22 cellular contexts compared by ENCODE assay signal in genomic region chr20:48742233-48742632, GRCh38.
DNase-seq lines count a peak whose midpoint lies in the region; ATAC-seq, FAIRE-seq and TF ChIP-seq lines count a peak whose summit lies in the region.
"Had no signal": no experiment of that assay in that cellular context is flagged by ENCODE, and none has a peak within 500 bp of the region (broad histone marks: within the 10 kb centered on the region; RNA-seq: fewer than 3 reads in every experiment).

No MANE protein-coding gene starts in this region.

- no peak overlapping the region for H3K9ac ChIP-seq in HepG2 (ENCODE audit: insufficient read depth, low read depth, low read length)

- H3K9me3 Mint-ChIP-seq in activated CD8-positive, alpha-beta T cell treated with anti-CD3 and anti-CD28 coated beads, Interleukin-2, amount 10 ng/mL, durations not matched to agents 7 days and 5 days (ENCODE audit: insufficient read depth), result no peaks in the 10 kb centered on the region
- no peaks in the 10 kb centered on the region for H3K9me3 Mint-ChIP-seq in activated CD8-positive, alpha-beta T cell treated with anti-CD3 and anti-CD28 coated beads for 36 hours
- no peaks in the 10 kb centered on the region for H3K9me3 Mint-ChIP-seq in effector memory CD8-positive, alpha-beta T cell

- TF ChIP-seq CTCF in activated CD8-positive, alpha-beta T cell treated with anti-CD3 and anti-CD28 coated beads for 36 hours (IDR thresholded peaks at IDR 0.05), result no peak
- TF ChIP-seq CTCF in HepG2 (CRISPR knock-in tag; IDR thresholded peaks at IDR 0.05) (no peak), right lobe of liver (IDR thresholded peaks at IDR 0.05) (no peak)

- H3K4me3 ChIP-seq in HepG2 (replicated peaks in 1 of 3; ENCODE audit: insufficient read depth in 1 of 3, low read depth in 2 of 3, low read length in 3 of 3), result no peak overlapping the region
- H3K4me3 ChIP-seq in right lobe of liver, result no peak overlapping the region

- H3K4me2 ChIP-seq in HepG2 (ENCODE audit: low read depth, low read length), result no peak overlapping the region

- CTCF ChIA-PET in activated CD8-positive, alpha-beta T cell treated with anti-CD3 and anti-CD28 coated beads, Interleukin-2, amount 10 ng/mL, durations not matched to agents 7 days and 5 days (lab: Charles Lee), result no interaction called here
- CTCF ChIA-PET in activated CD8-positive, alpha-beta T cell treated with anti-CD3 and anti-CD28 coated beads for 36 hours (lab: Charles Lee), result no interaction called here
- CTCF ChIA-PET in HepG2 (lab: Yijun Ruan, JAX; ENCODE audit: low intra/inter-chr PET ratio, low total read pairs), result no interaction called here

- H3K27me3 ChIP-seq in HepG2 (ENCODE audit: control insufficient read depth in 1 of 2, insufficient read depth in 2 of 2, low read length in 2 of 2) (peaks cover 8 to 42% of the 10 kb centered on the region in 2 experiments; a peak in 4 of 5 replicates), right lobe of liver (no peaks in the 10 kb centered on the region)

- in situ Hi-C loops in HepG2 (cut with HindIII; ENCODE audit: extremely low pct_ligation_motif_present, low pct_unique_long_range_greater_than_20kb), result no loop called here

- TF ChIP-seq POLR2A in HepG2 (IDR thresholded peaks at IDR 0.05; ENCODE audit: insufficient read depth in 1 of 2, low read depth in 2 of 2, low read length in 2 of 2) (no peak), right lobe of liver (IDR thresholded peaks at IDR 0.05) (no peak)

- no peaks in the 10 kb centered on the region for H3K36me3 ChIP-seq in HepG2 (replicated peaks in 1 of 2; ENCODE audit: control insufficient read depth in 1 of 2, insufficient read depth in 2 of 2, low read length in 2 of 2)
- H3K36me3 ChIP-seq in right lobe of liver, result no peaks in the 10 kb centered on the region

- no peak for ATAC-seq in activated CD8-positive, alpha-beta T cell treated with anti-CD3 and anti-CD28 coated beads, Interleukin-2, amount 10 ng/mL, durations not matched to agents 7 days and 5 days
- no peak for ATAC-seq in activated CD8-positive, alpha-beta T cell treated with anti-CD3 and anti-CD28 coated beads for 36 hours
- ATAC-seq in HepG2 (no peak), right lobe of liver (no peak), GM21619 (IDR thresholded peaks at IDR 0.05; ENCODE audit: unreplicated experiment) (no peak)
- ATAC-seq in effector memory CD8-positive, alpha-beta T cell (replicated peaks), result no peak
- ATAC-seq: HCT116 had no signal

- H2AFZ ChIP-seq in HepG2 (ENCODE audit: low read length), result no peak overlapping the region

- no peaks in the 10 kb centered on the region for H3K79me2 ChIP-seq in HepG2 (ENCODE audit: insufficient read depth, low read length)

- H3K27ac Mint-ChIP-seq in activated CD8-positive, alpha-beta T cell treated with anti-CD3 and anti-CD28 coated beads, Interleukin-2, amount 10 ng/mL, durations not matched to agents 7 days and 5 days, result peak overlapping the region; percentile 58
- H3K27ac Mint-ChIP-seq in activated CD8-positive, alpha-beta T cell treated with anti-CD3 and anti-CD28 coated beads for 36 hours, result no peak overlapping the region
- peak overlapping the region; percentile 66 to 85 for H3K27ac Mint-ChIP-seq in effector memory CD8-positive, alpha-beta T cell

- FAIRE-seq in HepG2 (lab: Jason Lieb, UNC), result no peak
- FAIRE-seq: GM12892, RCC 7860 had no signal

- H3K4me1 ChIP-seq in HepG2 (ENCODE audit: insufficient read depth, low read length) (peaks cover 31% of the 10 kb centered on the region), right lobe of liver (no peaks in the 10 kb centered on the region)

- no peaks in the 10 kb centered on the region for H3K27me3 Mint-ChIP-seq in activated CD8-positive, alpha-beta T cell treated with anti-CD3 and anti-CD28 coated beads, Interleukin-2, amount 10 ng/mL, durations not matched to agents 7 days and 5 days (ENCODE audit: low read depth)
- no peaks in the 10 kb centered on the region for H3K27me3 Mint-ChIP-seq in activated CD8-positive, alpha-beta T cell treated with anti-CD3 and anti-CD28 coated beads for 36 hours
- H3K27me3 Mint-ChIP-seq in effector memory CD8-positive, alpha-beta T cell, result no peaks in the 10 kb centered on the region

- H3K4me3 Mint-ChIP-seq in activated CD8-positive, alpha-beta T cell treated with anti-CD3 and anti-CD28 coated beads, Interleukin-2, amount 10 ng/mL, durations not matched to agents 7 days and 5 days, result no peak overlapping the region
- no peak overlapping the region for H3K4me3 Mint-ChIP-seq in activated CD8-positive, alpha-beta T cell treated with anti-CD3 and anti-CD28 coated beads for 36 hours
- no peak overlapping the region for H3K4me3 Mint-ChIP-seq in effector memory CD8-positive, alpha-beta T cell

- peaks cover 78% of the 10 kb centered on the region for H3K36me3 Mint-ChIP-seq in activated CD8-positive, alpha-beta T cell treated with anti-CD3 and anti-CD28 coated beads, Interleukin-2, amount 10 ng/mL, durations not matched to agents 7 days and 5 days (ENCODE audit: low read depth)
- H3K36me3 Mint-ChIP-seq in activated CD8-positive, alpha-beta T cell treated with anti-CD3 and anti-CD28 coated beads for 36 hours (ENCODE audit: low read depth), result peaks cover 40% of the 10 kb centered on the region
- H3K36me3 Mint-ChIP-seq in effector memory CD8-positive, alpha-beta T cell (ENCODE audit: insufficient read depth), result peaks cover 73% of the 10 kb centered on the region

- no TSS peak for BruUV-seq in HepG2 (replicated peaks; lab: Mats Ljungman, UMichigan)

- no peaks in the 10 kb centered on the region for H4K20me1 ChIP-seq in HepG2 (ENCODE audit: insufficient read depth, low read length)

- WGBS in HepG2 (ENCODE audit: low lambda C conversion rate), result 38% methylated on average over 6 of the region's 6 CpGs
- WGBS in right lobe of liver (ENCODE audit: insufficient coverage, low coverage, low lambda C conversion rate, missing lambda C conversion rate), result 88% methylated on average over 4 of the region's 6 CpGs

- peaks cover 52% of the 10 kb centered on the region for H3K4me1 Mint-ChIP-seq in activated CD8-positive, alpha-beta T cell treated with anti-CD3 and anti-CD28 coated beads, Interleukin-2, amount 10 ng/mL, durations not matched to agents 7 days and 5 days (ENCODE audit: low read depth)
- H3K4me1 Mint-ChIP-seq in activated CD8-positive, alpha-beta T cell treated with anti-CD3 and anti-CD28 coated beads for 36 hours (ENCODE audit: low read depth), result peaks cover 44% of the 10 kb centered on the region
- peaks cover 47 to 57% of the 10 kb centered on the region in 2 donors for H3K4me1 Mint-ChIP-seq in effector memory CD8-positive, alpha-beta T cell (ENCODE audit: low read depth in 2 of 2)

- POLR2A ChIA-PET in activated CD8-positive, alpha-beta T cell treated with anti-CD3 and anti-CD28 coated beads, Interleukin-2, amount 10 ng/mL, durations not matched to agents 7 days and 5 days (lab: Charles Lee), result no interaction called here
- POLR2A ChIA-PET in activated CD8-positive, alpha-beta T cell treated with anti-CD3 and anti-CD28 coated beads for 36 hours (lab: Charles Lee), result interaction anchor here (5.0 kb wide), 1 partner anchor 18 kb away, joined by 28 read pairs; no protein-coding TSS in a partner anchor
- POLR2A ChIA-PET in HepG2 (lab: Yijun Ruan, JAX), result no interaction called here

- TF ChIP-seq RAD21 in HepG2 (CRISPR knock-in tag; IDR thresholded peaks at IDR 0.05), result no peak

- H3K9me3 ChIP-seq in HepG2 (ENCODE audit: low read length), result no peaks in the 10 kb centered on the region
- H3K9me3 ChIP-seq in right lobe of liver, result no peaks in the 10 kb centered on the region

- intact Hi-C loops in activated CD8-positive, alpha-beta T cell treated with anti-CD3 and anti-CD28 coated beads for 36 hours (cut with micrococcal nuclease), result no loop called here
- intact Hi-C loops in HepG2 (cut with micrococcal nuclease; ENCODE audit: unreplicated experiment), result no loop called here
- intact Hi-C loops in right lobe of liver (cut with DNase I), result no loop called here

- TF ChIP-seq EP300 in HepG2 (IDR thresholded peaks at IDR 0.05; ENCODE audit: low read depth in 2 of 2, low read length in 2 of 2), result no peak
- no peak for TF ChIP-seq EP300 in HepG2 (CRISPR knock-in tag; IDR thresholded peaks at IDR 0.05; ENCODE audit: borderline replicate concordance)

- H3K27ac ChIP-seq in HepG2 (ENCODE audit: extremely low read length, insufficient read depth, low read length) (no peak overlapping the region), right lobe of liver (no peak overlapping the region), substantia nigra (ENCODE audit: low read depth, low read length, poor library complexity, severe bottlenecking) (peak overlapping the region; percentile 31)

- no peak for DNase-seq in activated CD8-positive, alpha-beta T cell treated with anti-CD3 and anti-CD28 coated beads, Interleukin-2, amount 10 ng/mL, durations not matched to agents 7 days and 5 days
- DNase-seq in activated CD8-positive, alpha-beta T cell treated with anti-CD3 and anti-CD28 coated beads for 36 hours, result no peak
- no peak for DNase-seq in HepG2 (ENCODE audit: low spot score)
- no peak for DNase-seq in right lobe of liver
- no peak for DNase-seq in effector memory CD8-positive, alpha-beta T cell
- no peak for DNase-seq in substantia nigra (lab: John Stamatoyannopoulos, UW)
- no peak for DNase-seq in cerebellum (ENCODE audit: low spot score)
- DNase-seq: Calu3, DMS79 treated with DMSO at 0.1 percent for 48 hours, GF-D8, Karpas-422, NCI-H1105, NCI-H1436 treated with DMSO at 0.1 percent for 48 hours, NCI-H187 treated with DMSO at 0.1 percent for 48 hours, NCI-H2107, NCI-H524, NCI-H774, SIG-M5 had no signal

TF ChIP-seq in HepG2, 621 proteins besides CTCF, POLR2A, EP300 and RAD21 (continues in another document):
- TF ChIP-seq CHD4 (IDR thresholded peaks at IDR 0.05; ENCODE audit: borderline replicate concordance, low read length) (peak; percentile 28; the same call in 1 of the 2 replicates), STAT6 (CRISPR knock-in tag; IDR thresholded peaks at IDR 0.05; ENCODE audit: borderline replicate concordance) (no peak), ZMYM3 (CRISPR knock-in tag; IDR thresholded peaks at IDR 0.05) (0 out of 2 replicates have a peak, but pooled peaks have one; percentile 38)
